ENCODE assay signal across 3 cellular contexts in the genomic region with DNA sequence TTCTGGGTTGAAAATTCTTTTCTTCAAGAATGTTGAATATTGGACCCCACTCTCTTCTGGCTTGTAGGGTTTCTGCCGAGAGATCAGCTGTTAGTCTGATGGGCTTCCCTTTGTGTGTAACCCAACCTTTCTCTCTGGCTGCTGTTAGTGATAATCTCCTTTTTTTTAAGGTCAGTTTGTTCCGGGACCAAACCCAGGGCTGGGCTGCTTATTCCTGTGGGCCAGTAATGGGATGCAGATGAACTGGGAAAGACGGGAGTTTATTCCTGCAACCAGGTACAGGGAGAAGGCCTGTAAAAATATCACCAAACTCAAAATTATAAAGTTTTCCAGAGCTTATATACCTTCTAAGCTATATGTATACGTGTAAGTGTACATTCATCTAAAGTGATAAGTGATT. TPM values are rescaled to one million over a fixed set of nuclear protein-coding genes. Genes with fewer than 3 reads are reported as not detected.
DNase-seq lines count a peak whose midpoint lies in the region; TF ChIP-seq lines count a peak whose summit lies in the region.
"Not testable (repeated sequence)": the region's sequence is repeated elsewhere in the genome, so short reads cannot be mapped to it uniquely, and the experiment has no call there.

No MANE protein-coding gene starts in this region.

- not testable (repeated sequence) for H3K4ac ChIP-seq in mesenchymal stem cell (ENCODE audit: low read depth in 1 of 2, low read length in 2 of 2)

- peaks cover 35% of the 10 kb centered on the region for H3K36me3 Mint-ChIP-seq in Caco-2 (ENCODE audit: insufficient read depth, unreplicated experiment)
- not testable (repeated sequence) for H3K36me3 Mint-ChIP-seq in nephron (ENCODE audit: low read depth)

- TSS peak; percentile 78 for BruUV-seq in Caco-2 (replicated peaks; lab: Mats Ljungman, UMichigan)

- intact Hi-C loops in Caco-2 (cut with micrococcal nuclease; ENCODE audit: unreplicated experiment), result loop anchor here (1.0 to 2.0 kb wide), 5 partner anchors 11 to 315 kb away; a partner anchor contains a TSS

- POLR2A ChIA-PET in Caco-2 (lab: Charles Lee), result not testable (repeated sequence)

- not testable (repeated sequence) for H3K4me3 ChIP-seq in Caco-2 (ENCODE audit: low read depth, low read length); mesenchymal stem cell (ENCODE audit: insufficient read depth in 1 of 2, low read depth in 1 of 2, low read length in 2 of 2)

- peak overlapping the region; percentile 73 for H2AK5ac ChIP-seq in mesenchymal stem cell (ENCODE audit: low read length, severe bottlenecking)

- not testable (repeated sequence) for H3K4me2 ChIP-seq in mesenchymal stem cell (ENCODE audit: low read length, poor library complexity, severe bottlenecking)

- TF ChIP-seq CTCF in Caco-2 (IDR thresholded peaks at IDR 0.05; ENCODE audit: insufficient read depth in 1 of 2, low read depth in 1 of 2, low read length in 1 of 2, severe bottlenecking in 1 of 2, unreplicated experiment in 1 of 2); nephron (IDR thresholded peaks at IDR 0.05; ENCODE audit: unreplicated experiment in 3 of 3): not testable (repeated sequence)

- peak overlapping the region; percentile 83 for H3K4me3 Mint-ChIP-seq in Caco-2 (ENCODE audit: unreplicated experiment)
- not testable (repeated sequence) for H3K4me3 Mint-ChIP-seq in nephron

- H3K4me1 ChIP-seq in Caco-2, result peaks cover 53% of the 10 kb centered on the region
- not testable (repeated sequence) for H3K4me1 ChIP-seq in mesenchymal stem cell (ENCODE audit: control insufficient read depth, insufficient read depth, low read depth, low read length)

- peaks cover 14% of the 10 kb centered on the region for H3K9me3 Mint-ChIP-seq in Caco-2 (ENCODE audit: unreplicated experiment)
- not testable (repeated sequence) for H3K9me3 Mint-ChIP-seq in nephron

- H3K36me3 ChIP-seq in Caco-2 (ENCODE audit: control insufficient read depth, insufficient read depth, low read length); mesenchymal stem cell (ENCODE audit: control insufficient read depth in 1 of 2, insufficient read depth in 2 of 2, low read depth in 1 of 2, low read length in 2 of 2): not testable (repeated sequence)

- 100% methylated on average over 1 of the region's 4 CpGs for WGBS in mesenchymal stem cell

- peak; percentile 57 to 58 for DNase-seq in Caco-2
- not testable (repeated sequence) for DNase-seq in mesenchymal stem cell

- H3K23ac ChIP-seq in mesenchymal stem cell (ENCODE audit: low read length in 2 of 2), result not testable (repeated sequence)

- not testable (repeated sequence) for H4K8ac ChIP-seq in mesenchymal stem cell (ENCODE audit: low read length)

- not testable (repeated sequence) for H2AFZ ChIP-seq in mesenchymal stem cell (ENCODE audit: low read depth, low read length)

- not testable (repeated sequence) for H3K27me3 ChIP-seq in Caco-2 (replicated peaks; ENCODE audit: control insufficient read depth, insufficient read depth, low read length); mesenchymal stem cell (ENCODE audit: control insufficient read depth in 1 of 2, insufficient read depth in 1 of 2, low read length in 2 of 2)

- H3K14ac ChIP-seq in mesenchymal stem cell (ENCODE audit: low read length in 2 of 2), result not testable (repeated sequence)

- H2BK120ac ChIP-seq in mesenchymal stem cell (ENCODE audit: low read depth, low read length), result not testable (repeated sequence)

- H3K9ac ChIP-seq in mesenchymal stem cell (ENCODE audit: low read length), result not testable (repeated sequence)

- CTCF ChIA-PET in Caco-2 (lab: Charles Lee), result interaction anchor here (1.2 kb wide), 1 partner anchor 9 kb away, joined by 4 read pairs; no protein-coding TSS in a partner anchor

- not testable (repeated sequence) for H3K9me3 ChIP-seq in Caco-2; mesenchymal stem cell (ENCODE audit: control insufficient read depth, low read length)

- H3K27ac ChIP-seq in mesenchymal stem cell (ENCODE audit: low read length, poor library complexity, severe bottlenecking), result peak overlapping the region; percentile 52

- not testable (repeated sequence) for H3K18ac ChIP-seq in mesenchymal stem cell (ENCODE audit: low read depth in 1 of 2, low read length in 2 of 2)

- H3K4me1 Mint-ChIP-seq in Caco-2 (ENCODE audit: low read depth, unreplicated experiment), result peaks cover 44% of the 10 kb centered on the region
- H3K4me1 Mint-ChIP-seq in nephron, result not testable (repeated sequence)

- H2BK5ac ChIP-seq in mesenchymal stem cell (ENCODE audit: low read depth, low read length, poor library complexity, severe bottlenecking), result not testable (repeated sequence)

- not testable (repeated sequence) for H3K79me1 ChIP-seq in mesenchymal stem cell (replicated peaks; ENCODE audit: low read length, poor library complexity, severe bottlenecking)

- not testable (repeated sequence) for H3K27me3 Mint-ChIP-seq in Caco-2 (ENCODE audit: insufficient read depth, unreplicated experiment); nephron (ENCODE audit: low read depth)

- not testable (repeated sequence) for H2BK15ac ChIP-seq in mesenchymal stem cell (ENCODE audit: low read depth, poor library complexity, severe bottlenecking)

- not testable (repeated sequence) for H4K91ac ChIP-seq in mesenchymal stem cell (ENCODE audit: low read length)

- H3K27ac Mint-ChIP-seq in Caco-2 (ENCODE audit: unreplicated experiment), result peak overlapping the region; percentile 93
- H3K27ac Mint-ChIP-seq in nephron, result peak overlapping the region; percentile 95 to 97 (median 96)

- H2BK12ac ChIP-seq in mesenchymal stem cell (ENCODE audit: low read length in 2 of 2), result not testable (repeated sequence)

RNA-seq across cellular contexts. Expression of a gene that starts 10.6 kb away (rescaled TPM):
- total RNA-seq in Caco-2 (2022), result 38.7 and 41.3 TPM in 2 replicates
- 27.9 TPM for polyA plus RNA-seq in mesenchymal stem cell (2013, experiment 1 of 2)
- polyA plus RNA-seq in mesenchymal stem cell (2013, experiment 2 of 2), result 27.9 TPM
